In the genomic region with DNA sequence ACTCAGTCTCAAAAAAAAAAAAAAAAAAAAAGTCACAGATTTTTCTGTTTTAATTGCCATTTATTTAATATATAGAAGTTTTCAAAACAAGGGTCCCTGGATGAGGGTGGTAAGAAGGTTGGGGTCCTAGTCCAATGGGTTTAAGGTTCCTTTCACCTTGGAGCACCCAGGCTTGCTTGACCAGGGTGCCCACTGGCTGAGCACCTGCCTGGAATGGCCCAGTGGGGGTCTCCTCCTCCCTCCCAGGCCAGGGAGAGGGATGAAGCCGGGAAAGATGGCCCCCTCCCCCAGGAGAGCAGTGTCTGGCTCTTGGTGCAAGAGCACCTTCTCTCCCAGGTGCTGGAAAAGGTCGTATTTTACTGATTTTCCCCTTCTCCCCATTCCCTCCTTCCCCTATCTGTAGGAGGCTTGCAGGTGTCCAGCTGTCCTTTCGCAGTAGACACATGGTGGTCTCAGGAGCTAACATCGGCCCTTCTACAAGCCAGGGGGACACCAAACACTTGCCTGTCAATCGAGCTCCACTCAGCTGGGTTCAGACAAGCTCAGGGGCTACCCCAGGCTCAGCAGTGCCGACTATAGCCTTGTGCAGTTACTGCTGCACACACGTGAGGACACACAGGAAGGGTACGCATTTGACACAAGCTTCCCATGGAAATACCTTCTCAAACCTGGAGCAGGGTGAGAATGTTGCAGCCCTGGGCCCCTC, we compare ENCODE assay signal across 9 cellular contexts.
DNase-seq lines count a peak whose midpoint lies in the region; ATAC-seq, FAIRE-seq and TF ChIP-seq lines count a peak whose summit lies in the region.
"Had no signal": no experiment of that assay in that cellular context is flagged by ENCODE, and none has a peak within 500 bp of the region (broad histone marks: within the 10 kb centered on the region; RNA-seq: fewer than 3 reads in every experiment).

No MANE protein-coding gene starts in this region.

- peak overlapping the region; percentile 66 for H3K4me3 Mint-ChIP-seq in activated naive CD8-positive, alpha-beta T cell
- no peak overlapping the region for H3K4me3 Mint-ChIP-seq in activated naive CD8-positive, alpha-beta T cell treated with anti-CD3 and anti-CD28 coated beads, Interleukin-2, amount 50 U/mL, for 24 hours
- H3K4me3 Mint-ChIP-seq in activated T-cell treated with anti-CD3 and anti-CD28 coated beads, Interleukin-2, amount 50 U/mL, for 4 hours: peak overlapping the region; percentile 37

- TF ChIP-seq RAD21 in liver (IDR thresholded peaks at IDR 0.05): no peak

- intact Hi-C loops in upper lobe of right lung (cut with DNase I) (loop anchor here (10.0 kb wide), 1 partner anchor 110 kb away; a partner anchor contains a TSS), kidney (cut with DNase I) (no loop called here)

- no peak for FAIRE-seq in kidney (lab: Jason Lieb, UNC)

- H3K4me1 ChIP-seq in liver (ENCODE audit: control insufficient read depth in 4 of 4, insufficient read depth in 4 of 4, low read length in 3 of 4): peaks cover 2 to 23% (median 20%) of the 10 kb centered on the region in 4 donors
- H3K4me1 ChIP-seq in upper lobe of right lung: peaks cover 36% of the 10 kb centered on the region
- H3K4me1 ChIP-seq in kidney (ENCODE audit: control insufficient read depth in 1 of 2, insufficient read depth in 1 of 2, low read depth in 1 of 2, low read length in 2 of 2): peaks cover 4 to 11% of the 10 kb centered on the region in 2 donors

- peak overlapping the region; percentile 90 to 91 for H3K27ac ChIP-seq in liver (ENCODE audit: low read depth in 1 of 2, low read length in 2 of 2)
- H3K27ac ChIP-seq in upper lobe of right lung: peak overlapping the region; percentile 99
- H3K27ac ChIP-seq in kidney (ENCODE audit: low read depth in 2 of 2, low read length in 2 of 2): peak overlapping the region in 1 of 2 donors; percentile 85

- H3K9ac ChIP-seq in liver (ENCODE audit: low read depth in 1 of 2, low read length in 2 of 2): no peak overlapping the region
- no peak overlapping the region for H3K9ac ChIP-seq in kidney (ENCODE audit: low read length in 2 of 2)

- H3K4me1 Mint-ChIP-seq in activated naive CD8-positive, alpha-beta T cell (ENCODE audit: low read depth): peaks cover 13% of the 10 kb centered on the region
- H3K4me1 Mint-ChIP-seq in activated naive CD8-positive, alpha-beta T cell treated with anti-CD3 and anti-CD28 coated beads, Interleukin-2, amount 50 U/mL, for 24 hours: peaks cover 16% of the 10 kb centered on the region
- peaks cover 24% of the 10 kb centered on the region for H3K4me1 Mint-ChIP-seq in activated T-cell treated with anti-CD3 and anti-CD28 coated beads, Interleukin-2, amount 50 U/mL, for 4 hours (ENCODE audit: low read depth)

- H3K27ac Mint-ChIP-seq in activated naive CD8-positive, alpha-beta T cell: peak overlapping the region; percentile 64
- no peak overlapping the region for H3K27ac Mint-ChIP-seq in activated naive CD8-positive, alpha-beta T cell treated with anti-CD3 and anti-CD28 coated beads, Interleukin-2, amount 50 U/mL, for 24 hours

- H3K27me3 Mint-ChIP-seq in activated naive CD8-positive, alpha-beta T cell: no peaks in the 10 kb centered on the region
- no peaks in the 10 kb centered on the region for H3K27me3 Mint-ChIP-seq in activated naive CD8-positive, alpha-beta T cell treated with anti-CD3 and anti-CD28 coated beads, Interleukin-2, amount 50 U/mL, for 24 hours
- no peaks in the 10 kb centered on the region for H3K27me3 Mint-ChIP-seq in activated T-cell treated with anti-CD3 and anti-CD28 coated beads, Interleukin-2, amount 50 U/mL, for 4 hours (ENCODE audit: low read depth)

- TF ChIP-seq CTCF in liver (IDR thresholded peaks at IDR 0.05; ENCODE audit: low read depth, low read length, missing input control) (no peak), upper lobe of right lung (IDR thresholded peaks at IDR 0.05) (no peak), kidney (IDR thresholded peaks at IDR 0.05; ENCODE audit: borderline replicate concordance, extremely low read depth, insufficient read depth) (no peak)

- no peaks in the 10 kb centered on the region for H3K27me3 ChIP-seq in liver (ENCODE audit: control insufficient read depth in 4 of 4, insufficient read depth in 4 of 4, low read length in 3 of 4)
- no peaks in the 10 kb centered on the region for H3K27me3 ChIP-seq in upper lobe of right lung
- H3K27me3 ChIP-seq: testis had no signal

- WGBS in liver: 68% methylated on average over 8 of the region's 8 CpGs

- ATAC-seq in activated naive CD8-positive, alpha-beta T cell treated with anti-CD3 and anti-CD28 coated beads, Interleukin-2, amount 50 U/mL, for 24 hours: no peak
- no peak for ATAC-seq in activated T-cell treated with anti-CD3 and anti-CD28 coated beads, Interleukin-2, amount 50 U/mL, for 4 hours
- no peak for ATAC-seq in upper lobe of right lung

- no peaks in the 10 kb centered on the region for H3K36me3 Mint-ChIP-seq in activated naive CD8-positive, alpha-beta T cell
- H3K36me3 Mint-ChIP-seq in activated naive CD8-positive, alpha-beta T cell treated with anti-CD3 and anti-CD28 coated beads, Interleukin-2, amount 50 U/mL, for 24 hours (ENCODE audit: low read depth): no peaks in the 10 kb centered on the region
- H3K36me3 Mint-ChIP-seq in activated T-cell treated with anti-CD3 and anti-CD28 coated beads, Interleukin-2, amount 50 U/mL, for 4 hours (ENCODE audit: insufficient read depth): no peaks in the 10 kb centered on the region

- H3K4me3 ChIP-seq in liver (ENCODE audit: low read depth in 1 of 3, low read length in 3 of 3): no peak overlapping the region
- no peak overlapping the region for H3K4me3 ChIP-seq in upper lobe of right lung
- no peak overlapping the region for H3K4me3 ChIP-seq in kidney (ENCODE audit: low read length in 2 of 2)

- H3K9me3 ChIP-seq in liver (ENCODE audit: control insufficient read depth in 4 of 4, low read length in 3 of 4) (no peaks in the 10 kb centered on the region), upper lobe of right lung (no peaks in the 10 kb centered on the region), kidney (ENCODE audit: control insufficient read depth in 1 of 2, low read length in 2 of 2) (peaks cover 0 to 6% of the 10 kb centered on the region in 2 donors)
- H3K9me3 ChIP-seq: testis had no signal

- H3K9me3 Mint-ChIP-seq in activated naive CD8-positive, alpha-beta T cell (ENCODE audit: low read depth): no peaks in the 10 kb centered on the region
- H3K9me3 Mint-ChIP-seq in activated naive CD8-positive, alpha-beta T cell treated with anti-CD3 and anti-CD28 coated beads, Interleukin-2, amount 50 U/mL, for 24 hours: no peaks in the 10 kb centered on the region
- H3K9me3 Mint-ChIP-seq in activated T-cell treated with anti-CD3 and anti-CD28 coated beads, Interleukin-2, amount 50 U/mL, for 4 hours: no peaks in the 10 kb centered on the region

- H3K36me3 ChIP-seq in liver (ENCODE audit: control insufficient read depth in 4 of 4, insufficient read depth in 3 of 4, low read depth in 1 of 4, low read length in 3 of 4) (no peaks in the 10 kb centered on the region), upper lobe of right lung (no peaks in the 10 kb centered on the region), kidney (ENCODE audit: control insufficient read depth in 1 of 2, insufficient read depth in 2 of 2, low read length in 2 of 2) (no peaks in the 10 kb centered on the region)

- no peak for DNase-seq in activated naive CD8-positive, alpha-beta T cell treated with anti-CD3 and anti-CD28 coated beads, Interleukin-2, amount 50 U/mL, for 24 hours
- no peak for DNase-seq in activated T-cell treated with anti-CD3 and anti-CD28 coated beads, Interleukin-2, amount 50 U/mL, for 4 hours
- DNase-seq in upper lobe of right lung (no peak), NCI-H1048 (lab: John Stamatoyannopoulos, UW) (no peak), kidney (no peak), glomerular visceral epithelial cell (ENCODE audit: extremely low spot score) (no peak)

TF ChIP-seq in liver, 16 proteins besides CTCF, POLR2A, EP300 and RAD21:
- no peak for TF ChIP-seq TAF1 (conservative IDR thresholded peaks at IDR 0.05)
- no peak for TF ChIP-seq NR2F2 (IDR thresholded peaks at IDR 0.05)
